18 cellular contexts compared by ENCODE assay signal in genomic region chrX:26032141-26032917, GRCh38.
"Had no signal": no experiment of that assay in that cellular context is flagged by ENCODE, and none has a peak within 500 bp of the region (broad histone marks: within the 10 kb centered on the region; RNA-seq: fewer than 3 reads in every experiment).

No MANE protein-coding gene starts in this region.

- H3K9me3 Mint-ChIP-seq: activated CD8-positive, alpha-beta T cell treated with anti-CD3 and anti-CD28 coated beads for 36 hours; activated naive CD8-positive, alpha-beta T cell treated with anti-CD3 and anti-CD28 coated beads, Interleukin-2, amount 10 ng/mL, durations not matched to agents 7 days and 5 days had no signal

- H3K27me3 ChIP-seq: gastrocnemius medialis, sigmoid colon had no signal

- H3K4me1 ChIP-seq: gastrocnemius medialis, left ventricle myocardium inferior, prostate gland, sigmoid colon had no signal

- H3K27ac ChIP-seq: gastrocnemius medialis, left ventricle myocardium inferior, prostate gland, sigmoid colon had no signal

- H3K4me3 ChIP-seq: gastrocnemius medialis, left ventricle myocardium inferior, prostate gland, sigmoid colon had no signal

- H3K9me3 ChIP-seq: gastrocnemius medialis, left ventricle myocardium inferior, prostate gland, sigmoid colon had no signal

- H3K36me3 Mint-ChIP-seq: activated naive CD8-positive, alpha-beta T cell treated with anti-CD3 and anti-CD28 coated beads, Interleukin-2, amount 10 ng/mL, durations not matched to agents 7 days and 5 days had no signal

- H3K27me3 Mint-ChIP-seq: activated CD4-positive, alpha-beta T cell treated with anti-CD3 and anti-CD28 coated beads for 36 hours; activated CD8-positive, alpha-beta T cell treated with anti-CD3 and anti-CD28 coated beads for 36 hours; activated naive CD8-positive, alpha-beta T cell treated with anti-CD3 and anti-CD28 coated beads, Interleukin-2, amount 10 ng/mL, durations not matched to agents 7 days and 5 days had no signal

- H3K4me1 Mint-ChIP-seq: activated CD4-positive, alpha-beta T cell treated with anti-CD3 and anti-CD28 coated beads for 36 hours; activated naive CD8-positive, alpha-beta T cell treated with anti-CD3 and anti-CD28 coated beads, Interleukin-2, amount 10 ng/mL, durations not matched to agents 7 days and 5 days; endodermal cell; nephron progenitor cell had no signal

- H3K4me3 Mint-ChIP-seq: activated CD4-positive, alpha-beta T cell treated with anti-CD3 and anti-CD28 coated beads for 36 hours; activated CD8-positive, alpha-beta T cell treated with anti-CD3 and anti-CD28 coated beads for 36 hours; activated naive CD8-positive, alpha-beta T cell treated with anti-CD3 and anti-CD28 coated beads, Interleukin-2, amount 10 ng/mL, durations not matched to agents 7 days and 5 days; activated T-cell treated with anti-CD3 and anti-CD28 coated beads, Interleukin-2, amount 50 U/mL, for 72 hours; endodermal cell; nephron progenitor cell had no signal

- DNase-seq: activated CD4-positive, alpha-beta T cell treated with anti-CD3 and anti-CD28 coated beads for 36 hours; activated CD8-positive, alpha-beta memory T cell treated with anti-CD3 and anti-CD28 coated beads, Interleukin-2, amount 50 U/mL, for 4 hours; activated CD8-positive, alpha-beta T cell treated with anti-CD3 and anti-CD28 coated beads for 36 hours; activated naive CD8-positive, alpha-beta T cell treated with anti-CD3 and anti-CD28 coated beads, Interleukin-2, amount 10 ng/mL, durations not matched to agents 7 days and 5 days; activated T-cell treated with anti-CD3 and anti-CD28 coated beads, Interleukin-2, amount 50 U/mL, for 72 hours; aorta; endodermal cell; gastrocnemius medialis; islet precursor cell; left ventricle myocardium inferior; mesendoderm; nephron progenitor cell; sigmoid colon; stimulated activated CD4-positive, alpha-beta T cell treated with anti-CD3 and anti-CD28 coated beads, Interleukin-12 subunit alpha, Interleukin-12 subunit beta, amount 100 ng/mL, for 4 hours; stimulated activated CD4-positive, alpha-beta T cell treated with anti-CD3 and anti-CD28 coated beads, Interleukin-2, amount 100 ng/mL, for 48 hours; stimulated activated naive CD4-positive, alpha-beta T cell treated with Interleukin-2 at 50 U/mL for 16 hours; T-helper 9 cell had no signal

- H3K36me3 ChIP-seq: gastrocnemius medialis, left ventricle myocardium inferior, prostate gland, sigmoid colon had no signal

- H3K27ac Mint-ChIP-seq: activated CD4-positive, alpha-beta T cell treated with anti-CD3 and anti-CD28 coated beads for 36 hours; activated CD8-positive, alpha-beta T cell treated with anti-CD3 and anti-CD28 coated beads for 36 hours; activated naive CD8-positive, alpha-beta T cell treated with anti-CD3 and anti-CD28 coated beads, Interleukin-2, amount 10 ng/mL, durations not matched to agents 7 days and 5 days; activated T-cell treated with anti-CD3 and anti-CD28 coated beads, Interleukin-2, amount 50 U/mL, for 72 hours; endodermal cell; nephron progenitor cell had no signal
